In genomic region chr1:26838474-26839338, GRCh38 we compare ENCODE assay signal across 1 cellular context.
A peak's percentile ranks its signal among the peaks of the same experiment; 100 is the strongest.
TF ChIP-seq lines count a peak whose summit lies in the region.

No MANE protein-coding gene starts in this region.

TF ChIP-seq in HepG2, 621 proteins besides CTCF, POLR2A, EP300 and RAD21 (continued from another document and continues in another):
- TF ChIP-seq, protein P1, sequence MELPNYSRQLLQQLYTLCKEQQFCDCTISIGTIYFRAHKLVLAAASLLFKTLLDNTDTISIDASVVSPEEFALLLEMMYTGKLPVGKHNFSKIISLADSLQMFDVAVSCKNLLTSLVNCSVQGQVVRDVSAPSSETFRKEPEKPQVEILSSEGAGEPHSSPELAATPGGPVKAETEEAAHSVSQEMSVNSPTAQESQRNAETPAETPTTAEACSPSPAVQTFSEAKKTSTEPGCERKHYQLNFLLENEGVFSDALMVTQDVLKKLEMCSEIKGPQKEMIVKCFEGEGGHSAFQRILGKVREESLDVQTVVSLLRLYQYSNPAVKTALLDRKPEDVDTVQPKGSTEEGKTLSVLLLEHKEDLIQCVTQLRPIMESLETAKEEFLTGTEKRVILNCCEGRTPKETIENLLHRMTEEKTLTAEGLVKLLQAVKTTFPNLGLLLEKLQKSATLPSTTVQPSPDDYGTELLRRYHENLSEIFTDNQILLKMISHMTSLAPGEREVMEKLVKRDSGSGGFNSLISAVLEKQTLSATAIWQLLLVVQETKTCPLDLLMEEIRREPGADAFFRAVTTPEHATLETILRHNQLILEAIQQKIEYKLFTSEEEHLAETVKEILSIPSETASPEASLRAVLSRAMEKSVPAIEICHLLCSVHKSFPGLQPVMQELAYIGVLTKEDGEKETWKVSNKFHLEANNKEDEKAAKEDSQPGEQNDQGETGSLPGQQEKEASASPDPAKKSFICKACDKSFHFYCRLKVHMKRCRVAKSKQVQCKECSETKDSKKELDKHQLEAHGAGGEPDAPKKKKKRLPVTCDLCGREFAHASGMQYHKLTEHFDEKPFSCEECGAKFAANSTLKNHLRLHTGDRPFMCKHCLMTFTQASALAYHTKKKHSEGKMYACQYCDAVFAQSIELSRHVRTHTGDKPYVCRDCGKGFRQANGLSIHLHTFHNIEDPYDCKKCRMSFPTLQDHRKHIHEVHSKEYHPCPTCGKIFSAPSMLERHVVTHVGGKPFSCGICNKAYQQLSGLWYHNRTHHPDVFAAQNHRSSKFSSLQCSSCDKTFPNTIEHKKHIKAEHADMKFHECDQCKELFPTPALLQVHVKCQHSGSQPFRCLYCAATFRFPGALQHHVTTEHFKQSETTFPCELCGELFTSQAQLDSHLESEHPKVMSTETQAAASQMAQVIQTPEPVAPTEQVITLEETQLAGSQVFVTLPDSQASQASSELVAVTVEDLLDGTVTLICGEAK (IDR thresholded peaks at IDR 0.05) = no peak
- TF ChIP-seq, protein P1 (CRISPR knock-in tag; IDR thresholded peaks at IDR 0.05) = peak; percentile 33; the same call in 1 of the 2 replicates
- TF ChIP-seq TFDP2 (CRISPR knock-in tag; IDR thresholded peaks at IDR 0.05) (peak; percentile 47; the same call in 1 of the 2 replicates), NR2F6 (IDR thresholded peaks at IDR 0.05) (peak; percentile 64), NR2F6 (CRISPR knock-in tag; IDR thresholded peaks at IDR 0.05) (peak; percentile 93), HMGXB4 (CRISPR knock-in tag; IDR thresholded peaks at IDR 0.05; ENCODE audit: borderline replicate concordance in 1 of 2, low read depth in 1 of 2) (0 out of 4 replicates have a peak, but pooled peaks of 1 of the 2 experiments have one; percentile 54), MIXL1 (CRISPR knock-in tag; IDR thresholded peaks at IDR 0.05) (peak; percentile 78; the same call in 1 of the 2 replicates), CHD4 (IDR thresholded peaks at IDR 0.05; ENCODE audit: borderline replicate concordance, low read length) (peak; percentile 76; the same call in 1 of the 2 replicates), MTA1 (CRISPR knock-in tag; IDR thresholded peaks at IDR 0.05; ENCODE audit: borderline replicate concordance) (peak; percentile 88; the same call in 1 of the 2 replicates), BCL6 (CRISPR knock-in tag; IDR thresholded peaks at IDR 0.05) (peak; percentile 65), KAT8 (CRISPR knock-in tag; IDR thresholded peaks at IDR 0.05) (peak; percentile 52), ZNF292 (CRISPR knock-in tag; IDR thresholded peaks at IDR 0.05; ENCODE audit: borderline replicate concordance, low read depth) (peak; percentile 96), RERE (CRISPR knock-in tag; IDR thresholded peaks at IDR 0.05; ENCODE audit: low read depth) (no peak), ZNF431 (CRISPR knock-in tag; IDR thresholded peaks at IDR 0.05; ENCODE audit: borderline replicate concordance, low read depth) (peak; percentile 71; the same call in 1 of the 2 replicates), KAT2B (IDR thresholded peaks at IDR 0.05; ENCODE audit: borderline replicate concordance, low read depth, low read length) (no peak)
- TF ChIP-seq, protein P2, sequence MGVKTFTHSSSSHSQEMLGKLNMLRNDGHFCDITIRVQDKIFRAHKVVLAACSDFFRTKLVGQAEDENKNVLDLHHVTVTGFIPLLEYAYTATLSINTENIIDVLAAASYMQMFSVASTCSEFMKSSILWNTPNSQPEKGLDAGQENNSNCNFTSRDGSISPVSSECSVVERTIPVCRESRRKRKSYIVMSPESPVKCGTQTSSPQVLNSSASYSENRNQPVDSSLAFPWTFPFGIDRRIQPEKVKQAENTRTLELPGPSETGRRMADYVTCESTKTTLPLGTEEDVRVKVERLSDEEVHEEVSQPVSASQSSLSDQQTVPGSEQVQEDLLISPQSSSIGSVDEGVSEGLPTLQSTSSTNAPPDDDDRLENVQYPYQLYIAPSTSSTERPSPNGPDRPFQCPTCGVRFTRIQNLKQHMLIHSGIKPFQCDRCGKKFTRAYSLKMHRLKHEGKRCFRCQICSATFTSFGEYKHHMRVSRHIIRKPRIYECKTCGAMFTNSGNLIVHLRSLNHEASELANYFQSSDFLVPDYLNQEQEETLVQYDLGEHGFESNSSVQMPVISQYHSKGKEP (CRISPR knock-in tag; IDR thresholded peaks at IDR 0.05) = no peak
- TF ChIP-seq, protein P3, sequence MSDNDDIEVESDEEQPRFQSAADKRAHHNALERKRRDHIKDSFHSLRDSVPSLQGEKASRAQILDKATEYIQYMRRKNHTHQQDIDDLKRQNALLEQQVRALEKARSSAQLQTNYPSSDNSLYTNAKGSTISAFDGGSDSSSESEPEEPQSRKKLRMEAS (IDR thresholded peaks at IDR 0.05) = peak; percentile 65
- TF ChIP-seq, protein P4, sequence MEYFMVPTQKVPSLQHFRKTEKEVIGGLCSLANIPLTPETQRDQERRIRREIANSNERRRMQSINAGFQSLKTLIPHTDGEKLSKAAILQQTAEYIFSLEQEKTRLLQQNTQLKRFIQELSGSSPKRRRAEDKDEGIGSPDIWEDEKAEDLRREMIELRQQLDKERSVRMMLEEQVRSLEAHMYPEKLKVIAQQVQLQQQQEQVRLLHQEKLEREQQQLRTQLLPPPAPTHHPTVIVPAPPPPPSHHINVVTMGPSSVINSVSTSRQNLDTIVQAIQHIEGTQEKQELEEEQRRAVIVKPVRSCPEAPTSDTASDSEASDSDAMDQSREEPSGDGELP (IDR thresholded peaks at IDR 0.05; ENCODE audit: borderline replicate concordance, low read depth) = peak; percentile 97
- TF ChIP-seq, protein P5, sequence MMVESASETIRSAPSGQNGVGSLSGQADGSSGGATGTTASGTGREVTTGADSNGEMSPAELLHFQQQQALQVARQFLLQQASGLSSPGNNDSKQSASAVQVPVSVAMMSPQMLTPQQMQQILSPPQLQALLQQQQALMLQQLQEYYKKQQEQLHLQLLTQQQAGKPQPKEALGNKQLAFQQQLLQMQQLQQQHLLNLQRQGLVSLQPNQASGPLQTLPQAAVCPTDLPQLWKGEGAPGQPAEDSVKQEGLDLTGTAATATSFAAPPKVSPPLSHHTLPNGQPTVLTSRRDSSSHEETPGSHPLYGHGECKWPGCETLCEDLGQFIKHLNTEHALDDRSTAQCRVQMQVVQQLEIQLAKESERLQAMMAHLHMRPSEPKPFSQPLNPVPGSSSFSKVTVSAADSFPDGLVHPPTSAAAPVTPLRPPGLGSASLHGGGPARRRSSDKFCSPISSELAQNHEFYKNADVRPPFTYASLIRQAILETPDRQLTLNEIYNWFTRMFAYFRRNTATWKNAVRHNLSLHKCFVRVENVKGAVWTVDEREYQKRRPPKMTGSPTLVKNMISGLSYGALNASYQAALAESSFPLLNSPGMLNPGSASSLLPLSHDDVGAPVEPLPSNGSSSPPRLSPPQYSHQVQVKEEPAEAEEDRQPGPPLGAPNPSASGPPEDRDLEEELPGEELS (CRISPR knock-in tag; IDR thresholded peaks at IDR 0.05) = peak; percentile 61; the same call in 1 of the 2 replicates
